ENCODE assay signal across 1 cellular context in genomic region chr5:119379929-119380328, GRCh38.
TF ChIP-seq lines count a peak whose summit lies in the region.

No MANE protein-coding gene starts in this region.

TF ChIP-seq in GM12878, 131 proteins besides CTCF, POLR2A, EP300 and RAD21 (continued from another document):
- TF ChIP-seq BMI1 (IDR thresholded peaks at IDR 0.05; ENCODE audit: borderline replicate concordance) (no peak), ZBTB11 (CRISPR knock-in tag; IDR thresholded peaks at IDR 0.05) (no peak), HCFC1 (IDR thresholded peaks at IDR 0.05; ENCODE audit: low read length) (no peak), YY1 (IDR thresholded peaks at IDR 0.05; ENCODE audit: low read depth, low read length) (no peak), SUZ12 (IDR thresholded peaks at IDR 0.05; ENCODE audit: unreplicated experiment) (no peak), EGR1 (IDR thresholded peaks at IDR 0.05; ENCODE audit: borderline replicate concordance in 1 of 2, low read depth in 2 of 2, low read length in 2 of 2) (no peak)
TF ChIP-seq in GM12878: peak in this region for 0.
